Comparison of ENCODE assay signal across 1 cellular context in genomic region chr12:69534389-69534822, GRCh38.
A peak's percentile ranks its signal among the peaks of the same experiment; 100 is the strongest.
TF ChIP-seq lines count a peak whose summit lies in the region.

No MANE protein-coding gene starts in this region.

TF ChIP-seq in GM12878, 131 proteins besides CTCF, POLR2A, EP300 and RAD21 (continued from another document):
- TF ChIP-seq ZNF687 (IDR thresholded peaks at IDR 0.05) (no peak), CHD2 (IDR thresholded peaks at IDR 0.05; ENCODE audit: borderline replicate concordance, low read depth, low read length) (no peak), ATF7 (IDR thresholded peaks at IDR 0.05; ENCODE audit: low read depth) (peak; percentile 64; the same call in 1 of the 2 replicates), TARDBP (IDR thresholded peaks at IDR 0.05; ENCODE audit: borderline replicate concordance) (no peak), BCL11A (IDR thresholded peaks at IDR 0.05; ENCODE audit: low read depth, low read length) (no peak), POU2F2 (IDR thresholded peaks at IDR 0.05; ENCODE audit: borderline replicate concordance, low read depth, low read length) (peak; percentile 68; the same call in 2 of the 3 replicates), RBBP5 (conservative IDR thresholded peaks at IDR 0.05) (no peak), BHLHE40 (IDR thresholded peaks at IDR 0.05; ENCODE audit: borderline replicate concordance in 1 of 2, low read depth in 2 of 2, low read length in 1 of 2) (peak; percentile 46 to 77; a peak in 3 of 4 replicates)
